19 cellular contexts compared by ENCODE assay signal in genomic region chr2:160700006-160700405, GRCh38.
DNase-seq lines count a peak whose midpoint lies in the region; FAIRE-seq and TF ChIP-seq lines count a peak whose summit lies in the region.
"Had no signal": no experiment of that assay in that cellular context is flagged by ENCODE, and none has a peak within 500 bp of the region (broad histone marks: within the 10 kb centered on the region; RNA-seq: fewer than 3 reads in every experiment).

No MANE protein-coding gene starts in this region.

- H3K27ac ChIP-seq in SK-N-MC: peak overlapping the region; percentile 97
- H3K27ac ChIP-seq in endothelial cell of umbilical vein (ENCODE audit: insufficient read depth, low read depth, low read length): no peak overlapping the region
- no peak overlapping the region for H3K27ac ChIP-seq in osteoblast (ENCODE audit: low read depth, low read length)

- H3K4me3 Mint-ChIP-seq in activated CD4-positive, alpha-beta memory T cell treated with anti-CD3 and anti-CD28 coated beads for 36 hours: no peak overlapping the region
- H3K4me3 Mint-ChIP-seq: CD8-positive, alpha-beta T cell had no signal

- H2AFZ ChIP-seq in endothelial cell of umbilical vein (ENCODE audit: low read depth, low read length) (no peak overlapping the region), osteoblast (ENCODE audit: low read length) (peak overlapping the region; percentile 29)

- CTCF ChIA-PET in endothelial cell of umbilical vein (lab: Charles Lee): interaction anchor here (0.6 to 1.7 kb wide), 11 partner anchors 8 to 295 kb away, joined by 3 to 7 read pairs (median 3); no protein-coding TSS in a partner anchor
- CTCF ChIA-PET in activated CD4-positive, alpha-beta memory T cell treated with anti-CD3 and anti-CD28 coated beads for 36 hours (lab: Charles Lee): no interaction called here

- POLR2A ChIA-PET in endothelial cell of umbilical vein (lab: Charles Lee): no interaction called here
- POLR2A ChIA-PET in activated CD4-positive, alpha-beta memory T cell treated with anti-CD3 and anti-CD28 coated beads for 36 hours (lab: Charles Lee): no interaction called here

- no peak for TF ChIP-seq POLR2A in endothelial cell of umbilical vein (IDR thresholded peaks at IDR 0.05; ENCODE audit: low read depth, low read length)

- H3K4me1 ChIP-seq in endothelial cell of umbilical vein (ENCODE audit: control insufficient read depth, extremely low read depth, insufficient read depth, low read length): peaks cover 5% of the 10 kb centered on the region
- no peaks in the 10 kb centered on the region for H3K4me1 ChIP-seq in osteoblast (ENCODE audit: insufficient read depth, low read length)
- H3K4me1 ChIP-seq: BE2C had no signal

- no TSS peak for BruUV-seq in endothelial cell of umbilical vein (replicated peaks; lab: Mats Ljungman, UMichigan)

- H3K27ac Mint-ChIP-seq in activated CD4-positive, alpha-beta memory T cell treated with anti-CD3 and anti-CD28 coated beads for 36 hours: no peak overlapping the region
- H3K27ac Mint-ChIP-seq: CD8-positive, alpha-beta T cell had no signal

- H3K4me2 ChIP-seq in endothelial cell of umbilical vein (ENCODE audit: insufficient read depth, low read length) (peak overlapping the region; percentile 4), osteoblast (ENCODE audit: insufficient read depth, low read length) (no peak overlapping the region)

- no peaks in the 10 kb centered on the region for H3K9me3 ChIP-seq in SK-N-MC (ENCODE audit: low read depth, low read length)
- H3K9me3 ChIP-seq in endothelial cell of umbilical vein (replicated peaks; ENCODE audit: control insufficient read depth, insufficient read depth, low read length): no peaks in the 10 kb centered on the region
- H3K9me3 ChIP-seq in osteoblast (ENCODE audit: low read depth, low read length): no peaks in the 10 kb centered on the region
- H3K9me3 ChIP-seq: BE2C had no signal

- no peaks in the 10 kb centered on the region for H3K36me3 ChIP-seq in SK-N-MC (ENCODE audit: insufficient read depth, low read length)
- no peaks in the 10 kb centered on the region for H3K36me3 ChIP-seq in endothelial cell of umbilical vein (ENCODE audit: control insufficient read depth in 2 of 2, extremely low read depth in 1 of 2, insufficient read depth in 2 of 2, low read length in 2 of 2)
- no peaks in the 10 kb centered on the region for H3K36me3 ChIP-seq in osteoblast (ENCODE audit: insufficient read depth, low read length)
- H3K36me3 ChIP-seq: BE2C had no signal

- H4K20me1 ChIP-seq in endothelial cell of umbilical vein (replicated peaks; ENCODE audit: control insufficient read depth, extremely low read depth, insufficient read depth, low read length) (no peaks in the 10 kb centered on the region), osteoblast (ENCODE audit: insufficient read depth, low read length) (no peaks in the 10 kb centered on the region)

- peaks cover 9% of the 10 kb centered on the region for H3K4me1 Mint-ChIP-seq in activated CD4-positive, alpha-beta memory T cell treated with anti-CD3 and anti-CD28 coated beads for 36 hours (ENCODE audit: low read depth)

- H3K27me3 Mint-ChIP-seq in activated CD4-positive, alpha-beta memory T cell treated with anti-CD3 and anti-CD28 coated beads for 36 hours: no peaks in the 10 kb centered on the region

- DNase-seq in AG10803 (ENCODE audit: low read depth) (peak; percentile 72), SK-N-MC (ENCODE audit: low read depth, low spot score) (peak; percentile 88), endothelial cell of umbilical vein (ENCODE audit: low read depth, low spot score) (peak; percentile 54), osteoblast (ENCODE audit: insufficient read length, low spot score, missing footprints) (no peak), NCI-H446 (lab: John Stamatoyannopoulos, UW) (no peak), GM19238 (ENCODE audit: insufficient read length, low spot score) (no peak)
- no peak for DNase-seq in activated CD4-positive, alpha-beta memory T cell treated with anti-CD3 and anti-CD28 coated beads for 36 hours
- DNase-seq in activated T-cell treated with anti-CD3 and anti-CD28 coated beads, Interleukin-2, amount 50 U/mL, for 1 hour: no peak
- DNase-seq: ACHN; BE2C; CD8-positive, alpha-beta T cell; DMS79 treated with DMSO at 0.1 percent for 48 hours; IMR-90; Kasumi-1; NCI-H1417; NCI-H2029; NCI-H526 treated with DMSO at 0.1 percent for 48 hours; RPMI8226 had no signal

- no peaks in the 10 kb centered on the region for H3K9me1 ChIP-seq in endothelial cell of umbilical vein (replicated peaks; ENCODE audit: control insufficient read depth, extremely low read depth, insufficient read depth, low read length)

- intact Hi-C loops in endothelial cell of umbilical vein (cut with micrococcal nuclease): no loop called here
- intact Hi-C loops in activated CD4-positive, alpha-beta memory T cell treated with anti-CD3 and anti-CD28 coated beads for 36 hours (cut with micrococcal nuclease): no loop called here

- H3K9ac ChIP-seq in SK-N-MC (ENCODE audit: insufficient read length): peak overlapping the region; percentile 2
- H3K9ac ChIP-seq in endothelial cell of umbilical vein (replicated peaks; ENCODE audit: extremely low read depth, insufficient read depth, low read length): no peak overlapping the region

- dilution Hi-C loops in endothelial cell of umbilical vein (cut with MboI; ENCODE audit: extremely low pct_ligation_motif_present, low sequenced_read_pairs): no loop called here

- H3K79me2 ChIP-seq in endothelial cell of umbilical vein (ENCODE audit: control insufficient read depth, insufficient read depth, low read length): no peaks in the 10 kb centered on the region
- no peaks in the 10 kb centered on the region for H3K79me2 ChIP-seq in osteoblast (ENCODE audit: insufficient read depth, low read length)

- no peak for TF ChIP-seq CTCF in AG10803 (conservative IDR thresholded peaks at IDR 0.05; ENCODE audit: low read length)
- TF ChIP-seq CTCF in endothelial cell of umbilical vein (IDR thresholded peaks at IDR 0.05; ENCODE audit: extremely low read depth in 1 of 2, insufficient read depth in 1 of 2, low read depth in 1 of 2, low read length in 2 of 2): no peak
- TF ChIP-seq CTCF in osteoblast (IDR thresholded peaks at IDR 0.05; ENCODE audit: extremely low read depth, low read depth, low read length): no peak

- H3K27me3 ChIP-seq in endothelial cell of umbilical vein (ENCODE audit: control insufficient read depth in 2 of 2, insufficient read depth in 2 of 2, low read length in 2 of 2) (no peaks in the 10 kb centered on the region), osteoblast (ENCODE audit: insufficient read depth, low read length) (no peaks in the 10 kb centered on the region)
- H3K27me3 ChIP-seq: BE2C had no signal

- no peaks in the 10 kb centered on the region for H3K36me3 Mint-ChIP-seq in activated CD4-positive, alpha-beta memory T cell treated with anti-CD3 and anti-CD28 coated beads for 36 hours
- H3K36me3 Mint-ChIP-seq: CD8-positive, alpha-beta T cell had no signal

- no peaks in the 10 kb centered on the region for H3K9me3 Mint-ChIP-seq in activated CD4-positive, alpha-beta memory T cell treated with anti-CD3 and anti-CD28 coated beads for 36 hours
- H3K9me3 Mint-ChIP-seq: CD8-positive, alpha-beta T cell had no signal

- peak; percentile 55 for FAIRE-seq in endothelial cell of umbilical vein (lab: Jason Lieb, UNC)
- FAIRE-seq: D721Med had no signal

- H3K4me3 ChIP-seq in AG10803 (ENCODE audit: low read length): no peak overlapping the region
- peak overlapping the region; percentile 62 for H3K4me3 ChIP-seq in SK-N-MC
- H3K4me3 ChIP-seq in endothelial cell of umbilical vein (replicated peaks in 1 of 3; ENCODE audit: insufficient read depth in 1 of 3, low read depth in 1 of 3, low read length in 3 of 3): no peak overlapping the region
- H3K4me3 ChIP-seq in osteoblast (ENCODE audit: insufficient read depth, low read length): no peak overlapping the region

TF ChIP-seq in endothelial cell of umbilical vein, 7 proteins besides CTCF, POLR2A, EP300 and RAD21:
- TF ChIP-seq MAX (IDR thresholded peaks at IDR 0.05; ENCODE audit: insufficient read depth, insufficient read length) (no peak), JUN (IDR thresholded peaks at IDR 0.05; ENCODE audit: borderline replicate concordance, insufficient read depth, insufficient read length, low read depth) (no peak), FOS (IDR thresholded peaks at IDR 0.05; ENCODE audit: borderline replicate concordance, insufficient read depth, low read length) (no peak), EZH2 (IDR thresholded peaks at IDR 0.05; ENCODE audit: borderline replicate concordance, low read depth, low read length, severe bottlenecking) (no peak), GATA2 (IDR thresholded peaks at IDR 0.05; ENCODE audit: insufficient read depth, insufficient read length, low read depth, low read length) (no peak), MYC (IDR thresholded peaks at IDR 0.05; ENCODE audit: low read depth, low read length) (no peak), POLR2AphosphoS5 (IDR thresholded peaks at IDR 0.05; ENCODE audit: insufficient read depth, low read depth, low read length) (no peak)
TF ChIP-seq in endothelial cell of umbilical vein: peak in this region for 0.

Comparison
In these comparisons a context has a peak if more than half of its experiments do, and no peak if none do; other contexts are left out.
1. DNase-seq: peak in AG10803 (single experiment), SK-N-MC (single experiment) and endothelial cell of umbilical vein (single experiment); none in osteoblast (single experiment), NCI-H446 (0 of 2), activated CD4-positive, alpha-beta memory T cell treated with anti-CD3 and anti-CD28 coated beads for 36 hours (single experiment), GM19238 (single experiment) and activated T-cell treated with anti-CD3 and anti-CD28 coated beads, Interleukin-2, amount 50 U/mL, for 1 hour (single experiment).